14 cellular contexts compared by ENCODE assay signal in the genomic region with DNA sequence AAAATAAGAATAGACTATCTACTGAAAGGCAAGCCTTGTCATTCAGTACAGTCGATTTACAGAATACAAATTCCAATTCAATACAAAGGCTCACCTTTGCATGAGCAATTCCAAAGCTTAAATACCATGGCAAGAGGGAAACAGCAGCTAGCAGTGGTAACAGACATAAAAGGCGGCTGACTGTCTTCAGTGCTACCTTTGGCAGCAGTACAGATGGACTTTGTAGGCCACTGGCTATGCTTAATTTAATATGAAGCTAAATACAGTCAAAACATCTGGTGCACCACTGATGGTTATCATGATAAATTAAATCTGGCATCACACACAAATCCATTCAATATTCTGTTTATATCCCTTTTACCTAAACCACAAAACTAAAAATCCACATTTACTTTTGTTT.
DNase-seq lines count a peak whose midpoint lies in the region; ATAC-seq, FAIRE-seq and TF ChIP-seq lines count a peak whose summit lies in the region.
"Had no signal": no experiment of that assay in that cellular context is flagged by ENCODE, and none has a peak within 500 bp of the region (broad histone marks: within the 10 kb centered on the region; RNA-seq: fewer than 3 reads in every experiment).

No MANE protein-coding gene starts in this region.

- H3K9ac ChIP-seq in HUES48 (ENCODE audit: low read depth, low read length) (0 out of 2 replicates have a peak overlapping the region, but pooled peaks have one; percentile 7), endocrine pancreas (ENCODE audit: control insufficient read depth, insufficient read depth, low read length) (no peak overlapping the region), parathyroid adenoma (no peak overlapping the region), kidney (ENCODE audit: low read length in 2 of 2) (peak overlapping the region in 1 of 2 donors; percentile 6)

- H3K27ac ChIP-seq in HUES48 (ENCODE audit: low read depth, low read length) (peak overlapping the region; percentile 16), parathyroid adenoma (no peak overlapping the region), kidney (ENCODE audit: low read depth in 2 of 2, low read length in 2 of 2) (no peak overlapping the region)
- H3K27ac ChIP-seq: psoas muscle, tibial nerve had no signal

- TF ChIP-seq CTCF in parathyroid adenoma (IDR thresholded peaks at IDR 0.05) (no peak), kidney (IDR thresholded peaks at IDR 0.05; ENCODE audit: borderline replicate concordance, extremely low read depth, insufficient read depth) (no peak)

- no peaks in the 10 kb centered on the region for H3K27me3 ChIP-seq in HUES48 (ENCODE audit: control insufficient read depth, insufficient read depth, low read length)
- no peaks in the 10 kb centered on the region for H3K27me3 ChIP-seq in endocrine pancreas (ENCODE audit: control insufficient read depth, insufficient read depth, low read length)
- H3K27me3 ChIP-seq in parathyroid adenoma (ENCODE audit: control insufficient read depth, insufficient read depth, low read length): no peaks in the 10 kb centered on the region
- H3K27me3 ChIP-seq: tibial nerve had no signal

- ATAC-seq in HG03095 (IDR thresholded peaks at IDR 0.05; ENCODE audit: unreplicated experiment): no peak
- no peak for ATAC-seq in HG03159 (IDR thresholded peaks at IDR 0.05; ENCODE audit: unreplicated experiment)
- ATAC-seq: K562; left cardiac atrium; stimulated activated effector memory CD8-positive, alpha-beta T cell treated with anti-CD3 and anti-CD28 coated beads, Interleukin-12 subunit alpha, Interleukin-12 subunit beta, amount 100 ng/mL, for 72 hours had no signal

- peak overlapping the region; percentile 24 for H3K4me2 ChIP-seq in parathyroid adenoma (ENCODE audit: low read length)

- H3K4me1 ChIP-seq in HUES48 (ENCODE audit: control insufficient read depth, insufficient read depth, low read length): peaks cover 28% of the 10 kb centered on the region
- peaks cover 28% of the 10 kb centered on the region for H3K4me1 ChIP-seq in endocrine pancreas (ENCODE audit: control insufficient read depth, insufficient read depth, low read length)
- H3K4me1 ChIP-seq in parathyroid adenoma: peaks cover 7% of the 10 kb centered on the region
- H3K4me1 ChIP-seq in kidney (ENCODE audit: control insufficient read depth in 1 of 2, insufficient read depth in 1 of 2, low read depth in 1 of 2, low read length in 2 of 2): peaks cover 8 to 18% of the 10 kb centered on the region in 2 donors

- H3K9me3 ChIP-seq in HUES48 (ENCODE audit: control insufficient read depth, insufficient read depth, low read length): no peaks in the 10 kb centered on the region
- H3K9me3 ChIP-seq in endocrine pancreas (ENCODE audit: control insufficient read depth, low read length): no peaks in the 10 kb centered on the region
- H3K9me3 ChIP-seq in parathyroid adenoma (ENCODE audit: control insufficient read depth, low read length): no peaks in the 10 kb centered on the region
- H3K9me3 ChIP-seq in kidney (ENCODE audit: control insufficient read depth in 1 of 2, low read length in 2 of 2): no peaks in the 10 kb centered on the region
- H3K9me3 ChIP-seq: psoas muscle, tibial nerve had no signal

- DNase-seq in NCI-H69 (lab: John Stamatoyannopoulos, UW): peak; percentile 70
- DNase-seq in kidney: no peak
- DNase-seq: activated CD4-positive, alpha-beta memory T cell treated with anti-CD3 and anti-CD28 coated beads, Interleukin-2, amount 10 ng/mL, durations not matched to agents 7 days and 5 days; left cardiac atrium; NCI-H2227 treated with DMSO at 0.1 percent for 48 hours; psoas muscle had no signal

- H3K79me2 ChIP-seq in parathyroid adenoma: no peaks in the 10 kb centered on the region

- no peak overlapping the region for H3K4me3 ChIP-seq in HUES48 (ENCODE audit: low read depth, low read length)
- H3K4me3 ChIP-seq in endocrine pancreas (ENCODE audit: control insufficient read depth, insufficient read depth, low read length): peak overlapping the region; percentile 22
- H3K4me3 ChIP-seq in parathyroid adenoma (ENCODE audit: low read depth, low read length): no peak overlapping the region
- no peak overlapping the region for H3K4me3 ChIP-seq in kidney (ENCODE audit: low read length in 2 of 2)
- H3K4me3 ChIP-seq: K562, psoas muscle, tibial nerve had no signal

- FAIRE-seq in kidney (lab: Jason Lieb, UNC): no peak
- FAIRE-seq: K562 had no signal

- intact Hi-C loops in kidney (cut with DNase I): no loop called here

- H3K36me3 ChIP-seq in HUES48 (ENCODE audit: control insufficient read depth, insufficient read depth, low read length): no peaks in the 10 kb centered on the region
- H3K36me3 ChIP-seq in endocrine pancreas (ENCODE audit: control insufficient read depth, insufficient read depth, low read length): no peaks in the 10 kb centered on the region
- no peaks in the 10 kb centered on the region for H3K36me3 ChIP-seq in parathyroid adenoma (ENCODE audit: control insufficient read depth, insufficient read depth, low read length)
- no peaks in the 10 kb centered on the region for H3K36me3 ChIP-seq in kidney (ENCODE audit: control insufficient read depth in 1 of 2, insufficient read depth in 2 of 2, low read length in 2 of 2)
- H3K36me3 ChIP-seq: tibial nerve had no signal

- no peak overlapping the region for H2AFZ ChIP-seq in parathyroid adenoma
